10 cellular contexts compared by ENCODE assay signal in the genomic region with DNA sequence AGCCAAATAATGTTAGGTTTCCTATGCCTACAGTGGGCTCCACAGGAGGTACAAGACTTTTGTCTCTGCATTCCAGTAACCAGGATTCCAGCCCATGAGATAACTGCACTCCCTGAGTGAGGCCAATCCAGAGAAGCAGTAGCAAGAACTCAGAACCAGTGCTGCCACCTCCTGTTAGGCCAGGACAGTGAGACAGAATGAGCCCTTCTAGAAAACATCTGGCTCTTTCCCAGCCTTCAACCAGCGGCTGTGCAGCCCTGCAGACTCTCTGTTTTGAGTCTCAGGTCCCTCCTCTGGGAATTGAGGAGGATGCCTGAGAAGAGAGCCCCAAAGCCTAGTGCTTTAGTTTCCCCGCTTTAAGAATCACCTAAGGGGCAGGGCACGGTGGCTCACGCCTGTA. TPM values are rescaled to one million over a fixed set of nuclear protein-coding genes. Genes with fewer than 3 reads are reported as not detected.
DNase-seq lines count a peak whose midpoint lies in the region; TF ChIP-seq lines count a peak whose summit lies in the region.
"Had no signal": no experiment of that assay in that cellular context is flagged by ENCODE, and none has a peak within 500 bp of the region (broad histone marks: within the 10 kb centered on the region; RNA-seq: fewer than 3 reads in every experiment).

No MANE protein-coding gene starts in this region.

- peak; percentile 2 for DNase-seq in NCI-H510A treated with DMSO at 0.1 percent for 48 hours (lab: John Stamatoyannopoulos, UW)
- no peak for DNase-seq in NCI-H510A (lab: John Stamatoyannopoulos, UW)
- DNase-seq in cardiac fibroblast (ENCODE audit: low read depth in 2 of 2) = peak in 1 of 2 donors; percentile 39
- no peak for DNase-seq in osteocyte (ENCODE audit: extremely low spot score, unreplicated experiment)
- DNase-seq in activated T-helper 1 cell treated with anti-CD3 and anti-CD28 coated beads, Interleukin-12 subunit alpha, Interleukin-12 subunit beta, Interleukin-2, Interleukin-4 antibody, amounts not matched to agents 30 ng/mL and 10 ng/mL and 1 ng/mL, durations not matched to agents 14 hours and 24 hours and 36 hours (ENCODE audit: low spot score) = no peak
- no peak for DNase-seq in stimulated activated naive CD4-positive, alpha-beta T cell treated with Interleukin-2 at 50 U/mL for 16 hours (lab: John Stamatoyannopoulos, UW)
- no peak for DNase-seq in SK-N-DZ (ENCODE audit: low spot score)
- DNase-seq: aorta, NCI-H1694 had no signal

- no peak overlapping the region for H3K4me3 ChIP-seq in cardiac fibroblast (replicated peaks in 1 of 2; ENCODE audit: low read depth in 2 of 2, low read length in 2 of 2)

- no peak overlapping the region for H3K4me3 Mint-ChIP-seq in osteocyte (ENCODE audit: unreplicated experiment)
- H3K4me3 Mint-ChIP-seq in activated T-helper 1 cell treated with anti-CD3 and anti-CD28 coated beads, Interleukin-12 subunit alpha, Interleukin-12 subunit beta, Interleukin-2, Interleukin-4 antibody, amounts not matched to agents 30 ng/mL and 10 ng/mL and 1 ng/mL, durations not matched to agents 14 hours and 24 hours and 36 hours = no peak overlapping the region

- peaks cover 10% of the 10 kb centered on the region for H3K4me1 Mint-ChIP-seq in osteocyte (ENCODE audit: unreplicated experiment)
- no peaks in the 10 kb centered on the region for H3K4me1 Mint-ChIP-seq in activated T-helper 1 cell treated with anti-CD3 and anti-CD28 coated beads, Interleukin-12 subunit alpha, Interleukin-12 subunit beta, Interleukin-2, Interleukin-4 antibody, amounts not matched to agents 30 ng/mL and 10 ng/mL and 1 ng/mL, durations not matched to agents 14 hours and 24 hours and 36 hours (ENCODE audit: low read depth)

- intact Hi-C loops in activated T-helper 1 cell treated with anti-CD3 and anti-CD28 coated beads, Interleukin-12 subunit alpha, Interleukin-12 subunit beta, Interleukin-2, Interleukin-4 antibody, amounts not matched to agents 30 ng/mL and 10 ng/mL and 1 ng/mL, durations not matched to agents 14 hours and 24 hours and 36 hours (cut with micrococcal nuclease) = no loop called here

- no peak overlapping the region for H3K27ac Mint-ChIP-seq in osteocyte (ENCODE audit: unreplicated experiment)
- H3K27ac Mint-ChIP-seq in activated T-helper 1 cell treated with anti-CD3 and anti-CD28 coated beads, Interleukin-12 subunit alpha, Interleukin-12 subunit beta, Interleukin-2, Interleukin-4 antibody, amounts not matched to agents 30 ng/mL and 10 ng/mL and 1 ng/mL, durations not matched to agents 14 hours and 24 hours and 36 hours = no peak overlapping the region

- H3K36me3 Mint-ChIP-seq in osteocyte (ENCODE audit: unreplicated experiment) = peaks cover 3% of the 10 kb centered on the region
- peaks cover 10% of the 10 kb centered on the region for H3K36me3 Mint-ChIP-seq in activated T-helper 1 cell treated with anti-CD3 and anti-CD28 coated beads, Interleukin-12 subunit alpha, Interleukin-12 subunit beta, Interleukin-2, Interleukin-4 antibody, amounts not matched to agents 30 ng/mL and 10 ng/mL and 1 ng/mL, durations not matched to agents 14 hours and 24 hours and 36 hours (ENCODE audit: low read depth)

- no peaks in the 10 kb centered on the region for H3K27me3 Mint-ChIP-seq in osteocyte (ENCODE audit: unreplicated experiment)
- H3K27me3 Mint-ChIP-seq in activated T-helper 1 cell treated with anti-CD3 and anti-CD28 coated beads, Interleukin-12 subunit alpha, Interleukin-12 subunit beta, Interleukin-2, Interleukin-4 antibody, amounts not matched to agents 30 ng/mL and 10 ng/mL and 1 ng/mL, durations not matched to agents 14 hours and 24 hours and 36 hours (ENCODE audit: insufficient read depth) = no peaks in the 10 kb centered on the region

- no peaks in the 10 kb centered on the region for H3K9me3 Mint-ChIP-seq in osteocyte (ENCODE audit: unreplicated experiment)
- no peaks in the 10 kb centered on the region for H3K9me3 Mint-ChIP-seq in activated T-helper 1 cell treated with anti-CD3 and anti-CD28 coated beads, Interleukin-12 subunit alpha, Interleukin-12 subunit beta, Interleukin-2, Interleukin-4 antibody, amounts not matched to agents 30 ng/mL and 10 ng/mL and 1 ng/mL, durations not matched to agents 14 hours and 24 hours and 36 hours

- TF ChIP-seq CTCF in LNCAP (IDR thresholded peaks at IDR 0.05) (peak; percentile 34; the same call in 1 of the 2 replicates), cardiac fibroblast (IDR thresholded peaks at IDR 0.05; ENCODE audit: low read depth, low read length) (peak; percentile 47), osteocyte (IDR thresholded peaks at IDR 0.05) (peak; percentile 55)

RNA-seq across cellular contexts. Expression of a gene that starts 44.2 kb away (rescaled TPM):
- 25.9 and 26.3 TPM in 2 replicates for total RNA-seq in osteocyte
- total RNA-seq in activated T-helper 1 cell treated with anti-CD3 and anti-CD28 coated beads, Interleukin-12 subunit alpha, Interleukin-12 subunit beta, Interleukin-2, Interleukin-4 antibody, amounts not matched to agents 30 ng/mL and 10 ng/mL and 1 ng/mL, durations not matched to agents 14 hours and 24 hours and 36 hours = 233 and 240 TPM in 2 replicates
- 3.3 and 4.1 TPM in 2 replicates for polyA plus RNA-seq in SK-N-DZ (2014; cell fraction: cytosol; rRNA removed)
- polyA plus RNA-seq in SK-N-DZ (2014; cell fraction: nucleus; rRNA removed) = 4.4 and 9.8 TPM in 2 replicates

RNA-seq across cellular contexts. Expression of a gene that starts 57.3 kb away (rescaled TPM):
- 44.2 and 45.8 TPM in 2 replicates for total RNA-seq in osteocyte
- 51.8 and 55.0 TPM in 2 replicates for total RNA-seq in activated T-helper 1 cell treated with anti-CD3 and anti-CD28 coated beads, Interleukin-12 subunit alpha, Interleukin-12 subunit beta, Interleukin-2, Interleukin-4 antibody, amounts not matched to agents 30 ng/mL and 10 ng/mL and 1 ng/mL, durations not matched to agents 14 hours and 24 hours and 36 hours
- 37.9 and 46.5 TPM in 2 replicates for polyA plus RNA-seq in SK-N-DZ (2014; cell fraction: cytosol; rRNA removed)
- polyA plus RNA-seq in SK-N-DZ (2014; cell fraction: nucleus; rRNA removed) = 38.5 and 52.0 TPM in 2 replicates
